ENCODE assay signal across 22 cellular contexts in the genomic region with DNA sequence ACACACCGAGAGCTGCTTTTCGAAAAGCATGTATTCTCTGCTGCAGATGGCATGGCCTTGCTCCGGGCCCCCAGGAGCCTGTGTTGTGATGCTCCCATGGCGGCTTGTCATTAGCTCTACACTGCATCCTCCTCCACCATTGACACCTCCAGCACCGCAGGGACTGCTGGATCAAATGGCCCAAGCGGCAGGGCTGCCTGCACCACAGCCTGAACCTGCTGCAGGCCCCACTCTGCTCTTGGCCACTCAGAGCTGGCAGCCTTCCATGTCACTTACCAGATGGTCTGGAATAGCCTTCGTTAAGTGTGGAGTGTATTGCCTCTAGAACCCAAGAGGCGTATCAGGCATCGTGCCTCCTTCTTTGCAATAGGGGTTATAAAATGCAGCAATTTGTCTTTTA. TPM values are rescaled to one million over a fixed set of nuclear protein-coding genes. Genes with fewer than 3 reads are reported as not detected.
DNase-seq lines count a peak whose midpoint lies in the region; ATAC-seq and TF ChIP-seq lines count a peak whose summit lies in the region.
"Had no signal": no experiment of that assay in that cellular context is flagged by ENCODE, and none has a peak within 500 bp of the region (broad histone marks: within the 10 kb centered on the region; RNA-seq: fewer than 3 reads in every experiment).

No MANE protein-coding gene starts in this region.

- no peak overlapping the region for H2BK15ac ChIP-seq in mesenchymal stem cell (ENCODE audit: low read depth, poor library complexity, severe bottlenecking)

- H4K91ac ChIP-seq in mesenchymal stem cell (ENCODE audit: low read length) = no peak overlapping the region

- no peak for TF ChIP-seq CTCF in lung (IDR thresholded peaks at IDR 0.05; ENCODE audit: control extremely low read depth, extremely low read depth)

- H3K36me3 ChIP-seq in lung (ENCODE audit: control insufficient read depth in 2 of 2, insufficient read depth in 2 of 2, low read length in 2 of 2) (no peaks in the 10 kb centered on the region), mesenchymal stem cell (ENCODE audit: control insufficient read depth in 1 of 2, insufficient read depth in 2 of 2, low read depth in 1 of 2, low read length in 2 of 2) (no peaks in the 10 kb centered on the region)
- H3K36me3 ChIP-seq: spleen had no signal

- 85 to 89% methylated on average over 9 of the region's 9 CpGs for WGBS in lung, 2 donors
- WGBS in mesenchymal stem cell = 93% methylated on average over 9 of the region's 9 CpGs

- peak; percentile 33 for DNase-seq in NCI-H2107 treated with DMSO at 0.1 percent for 48 hours (lab: John Stamatoyannopoulos, UW; ENCODE audit: unreplicated experiment)
- DNase-seq in NCI-H2107 (lab: John Stamatoyannopoulos, UW) = no peak
- peak; percentile 60 for DNase-seq in NCI-H2029 (lab: John Stamatoyannopoulos, UW)
- DNase-seq in cerebellar cortex (ENCODE audit: low spot score) = peak; percentile 89
- DNase-seq in lung (ENCODE audit: low spot score) = peak; percentile 64
- no peak for DNase-seq in activated T-cell treated with anti-CD3 and anti-CD28 coated beads, Interleukin-2, amount 50 U/mL, for 48 hours
- no peak for DNase-seq in mesenchymal stem cell
- DNase-seq in 8988T = no peak
- DNase-seq: activated CD4-positive, alpha-beta T cell treated with anti-CD3 and anti-CD28 coated beads, Interleukin-2, amount 10 ng/mL, durations not matched to agents 7 days and 5 days; activated CD8-positive, alpha-beta memory T cell treated with anti-CD3 and anti-CD28 coated beads, Interleukin-2, amount 50 U/mL, for 48 hours; activated effector memory CD4-positive, alpha-beta T cell treated with Interleukin-2 at 50 U/mL for 16 hours; activated naive CD8-positive, alpha-beta T cell treated with anti-CD3 and anti-CD28 coated beads, Interleukin-2, amount 50 U/mL, for 24 hours; Caco-2; cortex of kidney; immature natural killer cell; NCI-H1105 treated with DMSO at 0.1 percent for 48 hours; SIG-M5; spleen; stimulated activated CD4-positive, alpha-beta T cell treated with anti-CD3 and anti-CD28 coated beads, Interleukin-4, amount 100 ng/mL, for 24 hours; stimulated activated naive CD8-positive, alpha-beta T cell treated with anti-CD3 and anti-CD28 coated beads, Interleukin-15, amount 100 ng/mL, for 72 hours; T-helper 17 cell had no signal

- no peak overlapping the region for H2AFZ ChIP-seq in mesenchymal stem cell (ENCODE audit: low read depth, low read length)

- H3K14ac ChIP-seq in mesenchymal stem cell (ENCODE audit: low read length in 2 of 2) = no peak overlapping the region

- H3K4me3 ChIP-seq in lung (no peak overlapping the region), mesenchymal stem cell (ENCODE audit: insufficient read depth in 1 of 2, low read depth in 1 of 2, low read length in 2 of 2) (no peak overlapping the region)
- H3K4me3 ChIP-seq: body of pancreas, spleen had no signal

- H3K79me1 ChIP-seq in mesenchymal stem cell (replicated peaks; ENCODE audit: low read length, poor library complexity, severe bottlenecking) = no peaks in the 10 kb centered on the region

- no peak for ATAC-seq in lung (ENCODE audit: insufficient read depth, low FRiP score)
- ATAC-seq: activated naive CD8-positive, alpha-beta T cell treated with anti-CD3 and anti-CD28 coated beads, Interleukin-2, amount 50 U/mL, for 24 hours; body of pancreas; stimulated activated naive CD8-positive, alpha-beta T cell treated with anti-CD3 and anti-CD28 coated beads, Interleukin-15, amount 100 ng/mL, for 72 hours; T-helper 17 cell had no signal

- no peak overlapping the region for H2BK5ac ChIP-seq in mesenchymal stem cell (ENCODE audit: low read depth, low read length, poor library complexity, severe bottlenecking)

- no peak overlapping the region for H3K4ac ChIP-seq in mesenchymal stem cell (ENCODE audit: low read depth in 1 of 2, low read length in 2 of 2)

- H3K27me3 ChIP-seq in lung (ENCODE audit: control insufficient read depth, insufficient read depth) = no peaks in the 10 kb centered on the region
- peaks cover 0 to 3% of the 10 kb centered on the region in 2 experiments for H3K27me3 ChIP-seq in mesenchymal stem cell (ENCODE audit: control insufficient read depth in 1 of 2, insufficient read depth in 1 of 2, low read length in 2 of 2)
- H3K27me3 ChIP-seq: body of pancreas, spleen had no signal

- H3K9ac ChIP-seq in mesenchymal stem cell (ENCODE audit: low read length) = no peak overlapping the region

- H2AK5ac ChIP-seq in mesenchymal stem cell (ENCODE audit: low read length, severe bottlenecking) = no peak overlapping the region

- no peak overlapping the region for H4K8ac ChIP-seq in mesenchymal stem cell (ENCODE audit: low read length)

- H3K9me3 ChIP-seq in lung (ENCODE audit: control insufficient read depth in 2 of 2, insufficient read depth in 1 of 2, low read length in 1 of 2) (no peaks in the 10 kb centered on the region), mesenchymal stem cell (ENCODE audit: control insufficient read depth, low read length) (no peaks in the 10 kb centered on the region)
- H3K9me3 ChIP-seq: body of pancreas, Caco-2, spleen had no signal

- no peak overlapping the region for H3K18ac ChIP-seq in mesenchymal stem cell (ENCODE audit: low read depth in 1 of 2, low read length in 2 of 2)

- H3K23ac ChIP-seq in mesenchymal stem cell (ENCODE audit: low read length in 2 of 2) = no peak overlapping the region

- no peak overlapping the region for H2BK120ac ChIP-seq in mesenchymal stem cell (ENCODE audit: low read depth, low read length)

- no peak overlapping the region for H3K27ac ChIP-seq in lung (ENCODE audit: low read depth in 1 of 2, low read length in 1 of 2)
- H3K27ac ChIP-seq in mesenchymal stem cell (ENCODE audit: low read length, poor library complexity, severe bottlenecking) = no peak overlapping the region
- H3K27ac ChIP-seq: body of pancreas, spleen had no signal

- H3K4me1 ChIP-seq in lung (ENCODE audit: control insufficient read depth in 2 of 2, insufficient read depth in 2 of 2, low read length in 2 of 2) (peaks cover 0 to 7% of the 10 kb centered on the region in 2 donors), mesenchymal stem cell (ENCODE audit: control insufficient read depth, insufficient read depth, low read depth, low read length) (peaks cover 14% of the 10 kb centered on the region)

- H2BK12ac ChIP-seq in mesenchymal stem cell (ENCODE audit: low read length in 2 of 2) = no peak overlapping the region

- no peak overlapping the region for H3K4me2 ChIP-seq in mesenchymal stem cell (ENCODE audit: low read length, poor library complexity, severe bottlenecking)

RNA-seq across cellular contexts. Expression of a gene that starts 52.6 kb away (rescaled TPM):
- 100 to 1,000 TPM in 1 of 2 donors, 10 to 100 TPM in 1; 45.6 to 103 TPM for total RNA-seq in lung
- 10 to 100 TPM in 1 of 2 donors, 1 to 10 TPM in 1; 8.0 to 11.8 TPM for polyA plus RNA-seq in lung
- polyA plus RNA-seq in mesenchymal stem cell (2013, experiment 1 of 2) = 27.3 TPM
- 25.6 TPM for polyA plus RNA-seq in mesenchymal stem cell (2013, experiment 2 of 2)

Comparison
In these comparisons a context has a peak if more than half of its experiments do, and no peak if none do; other contexts are left out.
1. DNase-seq: peak in NCI-H2107 treated with DMSO at 0.1 percent for 48 hours (single experiment), NCI-H2029 (single experiment), cerebellar cortex (single experiment) and lung (single experiment); none in NCI-H2107 (single experiment), activated T-cell treated with anti-CD3 and anti-CD28 coated beads, Interleukin-2, amount 50 U/mL, for 48 hours (0 of 2), mesenchymal stem cell (single experiment) and 8988T (single experiment).